Comparison of ENCODE assay signal across 1 cellular context in the genomic region with DNA sequence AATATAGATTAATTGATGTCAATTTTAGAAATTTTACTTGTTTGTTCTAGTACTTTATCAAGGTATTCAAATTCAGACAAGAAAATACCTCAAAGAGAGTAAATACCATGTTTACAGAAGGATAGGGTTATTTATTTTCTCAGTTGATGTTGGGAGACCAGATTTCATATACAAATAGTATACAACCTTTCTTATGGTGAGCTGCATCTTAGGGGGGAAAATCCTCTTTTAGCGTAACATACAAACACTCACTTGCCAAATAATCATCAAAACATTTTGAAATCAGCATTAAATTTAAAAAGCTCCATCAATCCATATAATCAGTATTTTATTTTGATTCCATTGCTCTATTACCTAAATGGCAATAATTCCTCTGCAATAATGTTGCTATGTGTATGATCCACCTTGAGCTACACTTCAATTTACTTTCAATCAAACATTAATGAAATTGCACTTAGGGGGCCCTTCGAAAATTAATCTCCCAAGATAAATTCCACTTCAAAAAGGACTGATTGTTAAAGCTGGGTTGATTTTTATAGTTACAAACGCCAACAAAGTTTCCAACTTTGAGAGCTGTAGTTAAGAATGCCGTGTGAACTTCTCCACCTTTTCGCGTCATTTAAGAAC.
TF ChIP-seq lines count a peak whose summit lies in the region.

No MANE protein-coding gene starts in this region.

TF ChIP-seq in IMR-90, 13 proteins besides CTCF, POLR2A, EP300 and RAD21:
- TF ChIP-seq CEBPB (IDR thresholded peaks at IDR 0.05; ENCODE audit: low read depth, low read length) (no peak), MXI1 (IDR thresholded peaks at IDR 0.05; ENCODE audit: borderline replicate concordance, low read depth, low read length) (no peak), RFX5 (IDR thresholded peaks at IDR 0.05; ENCODE audit: low read depth, low read length) (no peak), MAZ (IDR thresholded peaks at IDR 0.05; ENCODE audit: borderline replicate concordance, low read depth, low read length) (no peak), SMC3 (IDR thresholded peaks at IDR 0.05; ENCODE audit: low read depth, low read length) (no peak), BHLHE40 (IDR thresholded peaks at IDR 0.05; ENCODE audit: low read depth, low read length) (no peak)
- TF ChIP-seq, protein P1, sequence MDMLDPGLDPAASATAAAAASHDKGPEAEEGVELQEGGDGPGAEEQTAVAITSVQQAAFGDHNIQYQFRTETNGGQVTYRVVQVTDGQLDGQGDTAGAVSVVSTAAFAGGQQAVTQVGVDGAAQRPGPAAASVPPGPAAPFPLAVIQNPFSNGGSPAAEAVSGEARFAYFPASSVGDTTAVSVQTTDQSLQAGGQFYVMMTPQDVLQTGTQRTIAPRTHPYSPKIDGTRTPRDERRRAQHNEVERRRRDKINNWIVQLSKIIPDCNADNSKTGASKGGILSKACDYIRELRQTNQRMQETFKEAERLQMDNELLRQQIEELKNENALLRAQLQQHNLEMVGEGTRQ (IDR thresholded peaks at IDR 0.05; ENCODE audit: low read depth, low read length), result no peak
